ENCODE assay signal across 12 cellular contexts in the genomic region with DNA sequence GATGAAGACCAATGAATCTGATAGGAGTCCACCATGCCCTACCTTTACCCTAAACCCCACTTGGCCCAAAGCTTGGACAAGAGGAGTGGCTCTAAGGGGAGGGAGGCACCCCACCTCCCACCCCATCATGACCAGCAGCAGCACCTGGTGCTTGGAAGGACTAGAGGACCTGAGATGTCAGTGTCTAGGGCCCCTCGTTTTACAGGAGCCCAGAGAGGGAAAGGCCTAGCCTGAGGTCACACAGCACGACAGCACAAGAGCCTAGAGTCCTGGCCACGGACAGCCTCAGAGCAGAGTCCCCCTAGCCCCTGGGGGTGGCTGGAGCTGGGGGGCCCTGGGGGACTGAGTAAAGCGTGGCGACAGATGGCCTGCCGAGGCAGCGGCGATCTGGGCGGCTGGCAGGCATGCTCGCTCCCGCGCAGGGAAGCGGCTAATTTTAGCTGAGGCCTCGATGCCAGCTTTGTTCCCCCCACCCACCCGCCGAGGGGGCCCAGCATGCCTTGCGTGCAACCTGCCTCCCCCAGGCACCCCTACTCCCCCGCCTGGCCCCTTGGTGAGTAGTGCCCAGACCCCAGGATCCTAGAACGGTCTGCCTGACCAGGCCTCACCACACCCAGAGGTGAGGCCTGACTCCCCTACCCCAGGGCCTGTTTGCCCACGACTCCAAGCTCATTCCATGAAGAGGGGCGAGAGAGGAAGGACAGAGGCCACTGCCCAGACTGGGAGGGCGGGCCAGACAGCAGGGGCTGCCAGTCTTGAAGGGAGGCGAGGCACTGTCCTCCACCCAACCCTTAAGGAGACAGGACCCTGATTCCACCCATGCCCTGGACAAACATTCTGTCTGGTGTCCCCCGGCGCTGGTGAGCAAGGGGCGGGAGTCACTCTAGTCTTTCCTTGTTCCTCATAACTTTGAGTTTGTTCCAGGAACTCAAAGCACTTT. TPM values are rescaled to one million over a fixed set of nuclear protein-coding genes. Genes with fewer than 3 reads are reported as not detected.
DNase-seq lines count a peak whose midpoint lies in the region; ATAC-seq and TF ChIP-seq lines count a peak whose summit lies in the region.
"Had no signal": no experiment of that assay in that cellular context is flagged by ENCODE, and none has a peak within 500 bp of the region (broad histone marks: within the 10 kb centered on the region; RNA-seq: fewer than 3 reads in every experiment).

No MANE protein-coding gene starts in this region.

- H2BK120ac ChIP-seq in mesendoderm (ENCODE audit: low read depth, low read length) = no peak overlapping the region

- no peak overlapping the region for H3K56ac ChIP-seq in mesendoderm (ENCODE audit: low read length)

- TF ChIP-seq EP300 in sigmoid colon (IDR thresholded peaks at IDR 0.05) = no peak

- no peaks in the 10 kb centered on the region for H3K36me3 ChIP-seq in adrenal gland (replicated peaks in 1 of 2)
- H3K36me3 ChIP-seq in sigmoid colon = no peaks in the 10 kb centered on the region
- no peaks in the 10 kb centered on the region for H3K36me3 ChIP-seq in mesendoderm (ENCODE audit: control insufficient read depth, insufficient read depth, low read length)

- no peak overlapping the region for H4K5ac ChIP-seq in mesendoderm (ENCODE audit: low read length)

- H3K18ac ChIP-seq in mesendoderm (ENCODE audit: low read length) = no peak overlapping the region

- H3K23ac ChIP-seq in mesendoderm (ENCODE audit: low read length) = no peak overlapping the region

- 24 to 61% (median 45%) methylated on average over 17 to 26 of the region's 26 CpGs for WGBS in adrenal gland, 4 donors
- WGBS in right cardiac atrium = 46% methylated on average over 26 of the region's 26 CpGs
- whole genome bisulfite sequencing in sigmoid colon, 2 donors = 69 to 75% methylated on average over 26 of the region's 26 CpGs
- WGBS in mesendoderm (ENCODE audit: extremely low coverage, insufficient coverage, low lambda C conversion rate) = no CpG with 5 or more reads among the region's 26 CpGs

- H3K4me3 ChIP-seq in adrenal gland (no peak overlapping the region), right cardiac atrium (ENCODE audit: low read length) (no peak overlapping the region), sigmoid colon (peak overlapping the region in 1 of 4 donors; percentile 13), mesendoderm (ENCODE audit: low read length) (no peak overlapping the region)
- H3K4me3 ChIP-seq: mucosa of descending colon, SJCRH30 had no signal

- intact Hi-C loops in adrenal gland (cut with DNase I) (no loop called here), right cardiac atrium (cut with DNase I) (loop anchor here in 2 of 4 donors (5.0 kb wide), 3 partner anchors 32 to 38 kb away; a partner anchor contains a TSS), sigmoid colon (cut with DNase I) (no loop called here)

- no peak overlapping the region for H4K8ac ChIP-seq in mesendoderm (ENCODE audit: low read depth, low read length)

- H3K27me3 ChIP-seq in adrenal gland (no peaks in the 10 kb centered on the region), right cardiac atrium (ENCODE audit: control insufficient read depth, insufficient read depth) (no peaks in the 10 kb centered on the region), sigmoid colon (no peaks in the 10 kb centered on the region), mesendoderm (ENCODE audit: insufficient read depth, low read length, poor library complexity) (no peaks in the 10 kb centered on the region)
- H3K27me3 ChIP-seq: SJCRH30 had no signal

- TF ChIP-seq POLR2A in adrenal gland (IDR thresholded peaks at IDR 0.05) = peak in 1 of 2 donors; percentile 19
- no peak for TF ChIP-seq POLR2A in sigmoid colon (IDR thresholded peaks at IDR 0.05)

- peaks cover 29% of the 10 kb centered on the region for H3K79me1 ChIP-seq in mesendoderm (ENCODE audit: low read length)

- H3K79me2 ChIP-seq in mesendoderm (ENCODE audit: control insufficient read depth, insufficient read depth, low read length) = peaks cover 16% of the 10 kb centered on the region

- no peak overlapping the region for H3K4ac ChIP-seq in mesendoderm (ENCODE audit: low read depth, low read length)

- H3K27ac ChIP-seq in adrenal gland (peak overlapping the region; percentile 71 to 96 (median 86)), right cardiac atrium (ENCODE audit: low read length) (peak overlapping the region; percentile 92), sigmoid colon (peak overlapping the region; percentile 96 to 98 (median 97)), mesendoderm (ENCODE audit: low read depth, low read length) (no peak overlapping the region)
- H3K27ac ChIP-seq: SJCRH30 had no signal

- DNase-seq in CD1c-positive myeloid dendritic cell (ENCODE audit: extremely low spot score) (peak; percentile 10), adrenal gland (peak in 4 of 7 donors; percentile 44 to 68 (median 58)), right cardiac atrium (peak; percentile 67 to 89 (median 84)), sigmoid colon (peak; percentile 83), NCI-H1092 (lab: John Stamatoyannopoulos, UW) (no peak), mesendoderm (no peak), 8988T (no peak)
- DNase-seq in activated naive CD4-positive, alpha-beta T cell treated with Interleukin-2 at 50 U/mL for 16 hours = no peak
- DNase-seq: activated CD4-positive, alpha-beta T cell treated with anti-CD3 and anti-CD28 coated beads, Interleukin-2, amount 50 U/mL, for 48 hours; NCI-H226; SJCRH30 had no signal

- H3K9ac ChIP-seq in mesendoderm (ENCODE audit: low read length) = no peak overlapping the region

- peak; percentile 1 for ATAC-seq in right cardiac atrium

- no peak for TF ChIP-seq CTCF in adrenal gland (IDR thresholded peaks at IDR 0.05)
- TF ChIP-seq CTCF in sigmoid colon (IDR thresholded peaks at IDR 0.05) = no peak

- H3K4me2 ChIP-seq in mesendoderm (ENCODE audit: low read length) = no peak overlapping the region

- H2BK15ac ChIP-seq in mesendoderm (replicated peaks; ENCODE audit: low read depth) = no peak overlapping the region

- no peaks in the 10 kb centered on the region for H3K9me3 ChIP-seq in adrenal gland (replicated peaks in 1 of 3)
- no peaks in the 10 kb centered on the region for H3K9me3 ChIP-seq in right cardiac atrium (ENCODE audit: control insufficient read depth, low read length)
- no peaks in the 10 kb centered on the region for H3K9me3 ChIP-seq in sigmoid colon
- H3K9me3 ChIP-seq: mucosa of descending colon, SJCRH30 had no signal

- peaks cover 90 to 97% of the 10 kb centered on the region in 2 donors for H3K4me1 ChIP-seq in adrenal gland (replicated peaks in 1 of 2)
- H3K4me1 ChIP-seq in right cardiac atrium (ENCODE audit: control insufficient read depth, insufficient read depth, low read length) = peaks cover 76% of the 10 kb centered on the region
- H3K4me1 ChIP-seq in sigmoid colon = peaks cover 0 to 100% (median 98%) of the 10 kb centered on the region in 4 donors
- H3K4me1 ChIP-seq in mesendoderm (ENCODE audit: control insufficient read depth, low read depth, low read length) = peaks cover 41% of the 10 kb centered on the region

- H2BK5ac ChIP-seq in mesendoderm (ENCODE audit: low read length) = no peak overlapping the region

- H2AK5ac ChIP-seq in mesendoderm (ENCODE audit: low read length) = no peak overlapping the region

RNA-seq across cellular contexts. Expression of a gene that starts 39.0 kb away (rescaled TPM):
- total RNA-seq in adrenal gland (100 to 1,000 TPM in 1 of 8 donors, 10 to 100 TPM in 7; 43.9 to 111 (median 71.8) TPM), right cardiac atrium (10 to 100 TPM; 40.4 to 53.5 (median 50.6) TPM), sigmoid colon (10 to 100 TPM; 10.9 to 34.1 (median 14.3) TPM)
- polyA plus RNA-seq in adrenal gland (10 to 100 TPM; 10.4 to 98.5 (median 27.0) TPM), right cardiac atrium (26.3 TPM), sigmoid colon (10 to 100 TPM in 1 of 3 donors, 1 to 10 TPM in 2; 1.8 to 17.4 (median 2.1) TPM)
- 8.1 TPM for polyA plus RNA-seq in mesendoderm (2013, experiment 1 of 2)
- 8.0 TPM for polyA plus RNA-seq in mesendoderm (2013, experiment 2 of 2)

Comparison
In these comparisons a context has a peak if more than half of its experiments do, and no peak if none do; other contexts are left out.
1. DNase-seq: peak in CD1c-positive myeloid dendritic cell (single experiment), adrenal gland (4 of 7), right cardiac atrium (3 of 3) and sigmoid colon (single experiment); none in NCI-H1092 (single experiment), mesendoderm (single experiment), activated naive CD4-positive, alpha-beta T cell treated with Interleukin-2 at 50 U/mL for 16 hours (single experiment) and 8988T (single experiment).